8 cellular contexts compared by ENCODE assay signal in genomic region chr16:3059041-3059722, GRCh38. TPM values are rescaled to one million over a fixed set of nuclear protein-coding genes. Genes with fewer than 3 reads are reported as not detected.
DNase-seq lines count a peak whose midpoint lies in the region; ATAC-seq and TF ChIP-seq lines count a peak whose summit lies in the region.

No MANE protein-coding gene starts in this region.

- peak overlapping the region; percentile 23 to 89 for H3K4me3 ChIP-seq in CD4-positive, alpha-beta memory T cell (ENCODE audit: low read length in 2 of 2)
- H3K4me3 ChIP-seq in esophagus squamous epithelium, result peak overlapping the region; percentile 58 to 90 (median 82)

- H3K4me1 Mint-ChIP-seq in CD4-positive, alpha-beta memory T cell, result peaks cover 36 to 74% (median 58%) of the 10 kb centered on the region in 4 donors
- H3K4me1 Mint-ChIP-seq in naive B cell, result peaks cover 18 to 31% (median 24%) of the 10 kb centered on the region in 3 donors
- peaks cover 66% of the 10 kb centered on the region for H3K4me1 Mint-ChIP-seq in stimulated activated effector memory CD8-positive, alpha-beta T cell treated with anti-CD3 and anti-CD28 coated beads, Interleukin-12 subunit alpha, Interleukin-12 subunit beta, amount 100 ng/mL, for 72 hours

- no peaks in the 10 kb centered on the region for H3K36me3 ChIP-seq in CD4-positive, alpha-beta memory T cell (ENCODE audit: insufficient read depth, low read length)
- H3K36me3 ChIP-seq in esophagus squamous epithelium, result no peaks in the 10 kb centered on the region

- peak overlapping the region; percentile 89 to 95 (median 92) for H3K27ac Mint-ChIP-seq in CD4-positive, alpha-beta memory T cell
- H3K27ac Mint-ChIP-seq in naive B cell, result peak overlapping the region in 2 of 6 donors; percentile 84 to 95
- peak overlapping the region; percentile 90 for H3K27ac Mint-ChIP-seq in stimulated activated effector memory CD8-positive, alpha-beta T cell treated with anti-CD3 and anti-CD28 coated beads, Interleukin-12 subunit alpha, Interleukin-12 subunit beta, amount 100 ng/mL, for 72 hours

- POLR2A ChIA-PET in CD4-positive, alpha-beta memory T cell (lab: Charles Lee; ENCODE audit: partially characterized antibody), result interaction anchor here (0.7 to 6.7 kb wide), 29 partner anchors 8 to 450 kb away, joined by 3 to 129 read pairs (median 7); partner anchors contain the start of genes MMP25, ZNF174, ZNF213 and ZSCAN10

- WGBS in esophagus squamous epithelium, 2 donors, result 0% methylated on average over 1 to 3 of the region's 67 CpGs

- CTCF ChIA-PET in CD4-positive, alpha-beta memory T cell (lab: Charles Lee; ENCODE audit: partially characterized antibody), result interaction anchor here (0.7 to 13.3 kb wide), 30 partner anchors 9 to 204 kb away, joined by 3 to 362 read pairs (median 4); partner anchors contain the start of genes HCFC1R1, THOC6, ZNF213 and ZSCAN10

- peak overlapping the region; percentile 89 for H3K27ac ChIP-seq in CD4-positive, alpha-beta memory T cell (ENCODE audit: low read depth, low read length)
- H3K27ac ChIP-seq in esophagus squamous epithelium, result peak overlapping the region; percentile 78 to 84 (median 82)

- TF ChIP-seq POLR2A in esophagus squamous epithelium (IDR thresholded peaks at IDR 0.05), result peak in 1 of 4 donors; percentile 38

- no peaks in the 10 kb centered on the region for H3K9me3 ChIP-seq in CD4-positive, alpha-beta memory T cell (ENCODE audit: control insufficient read depth in 1 of 2, low read length in 2 of 2)
- no peaks in the 10 kb centered on the region for H3K9me3 ChIP-seq in esophagus squamous epithelium

- H3K4me1 ChIP-seq in CD4-positive, alpha-beta memory T cell (ENCODE audit: insufficient read depth, low read length), result peaks cover 79% of the 10 kb centered on the region
- H3K4me1 ChIP-seq in esophagus squamous epithelium, result peaks cover 16 to 28% (median 16%) of the 10 kb centered on the region in 3 donors

- ATAC-seq in HG03565 (IDR thresholded peaks at IDR 0.05; ENCODE audit: unreplicated experiment), result peak; percentile 86
- peak; percentile 91 to 92 for ATAC-seq in naive B cell (ENCODE audit: low read depth in 2 of 2)
- ATAC-seq in stimulated activated effector memory CD8-positive, alpha-beta T cell treated with anti-CD3 and anti-CD28 coated beads, Interleukin-12 subunit alpha, Interleukin-12 subunit beta, amount 100 ng/mL, for 72 hours, result peak; percentile 85

- H3K27me3 Mint-ChIP-seq in CD4-positive, alpha-beta memory T cell, result no peaks in the 10 kb centered on the region
- peaks cover 0 to 8% (median 0%) of the 10 kb centered on the region in 3 donors for H3K27me3 Mint-ChIP-seq in naive B cell

- peaks cover 4 to 18% of the 10 kb centered on the region in 2 donors for H3K36me3 Mint-ChIP-seq in CD4-positive, alpha-beta memory T cell
- no peaks in the 10 kb centered on the region for H3K36me3 Mint-ChIP-seq in naive B cell
- peaks cover 54% of the 10 kb centered on the region for H3K36me3 Mint-ChIP-seq in stimulated activated effector memory CD8-positive, alpha-beta T cell treated with anti-CD3 and anti-CD28 coated beads, Interleukin-12 subunit alpha, Interleukin-12 subunit beta, amount 100 ng/mL, for 72 hours

- peak; percentile 87 to 100 (median 98) for TF ChIP-seq CTCF in esophagus squamous epithelium (IDR thresholded peaks at IDR 0.05)

- H3K4me3 Mint-ChIP-seq in CD4-positive, alpha-beta memory T cell, result peak overlapping the region; percentile 90 to 95 (median 94)
- H3K4me3 Mint-ChIP-seq in naive B cell, result peak overlapping the region; percentile 73 to 91 (median 88)
- H3K4me3 Mint-ChIP-seq in stimulated activated effector memory CD8-positive, alpha-beta T cell treated with anti-CD3 and anti-CD28 coated beads, Interleukin-12 subunit alpha, Interleukin-12 subunit beta, amount 100 ng/mL, for 72 hours, result peak overlapping the region; percentile 77

- peak; percentile 76 to 90 (median 85) for DNase-seq in CD4-positive, alpha-beta memory T cell
- DNase-seq in GM19240 (ENCODE audit: insufficient read length, low spot score) (peak; percentile 91), OCI-M1 (lab: John Stamatoyannopoulos, UW) (peak; percentile 94), esophagus squamous epithelium (lab: John Stamatoyannopoulos, UW) (no peak), naive B cell (peak; percentile 86)
- DNase-seq in activated T-cell treated with anti-CD3 and anti-CD28 coated beads, Interleukin-2, amount 50 U/mL, for 48 hours, result peak; percentile 94 to 95
- peak; percentile 96 to 97 for DNase-seq in stimulated activated effector memory CD8-positive, alpha-beta T cell treated with anti-CD3 and anti-CD28 coated beads, Interleukin-12 subunit alpha, Interleukin-12 subunit beta, amount 100 ng/mL, for 72 hours (ENCODE audit: low spot score in 2 of 2)

- intact Hi-C loops in CD4-positive, alpha-beta memory T cell (cut with micrococcal nuclease), result loop anchor here (1.0 to 2.0 kb wide), 7 partner anchors 16 to 107 kb away; no protein-coding TSS in a partner anchor
- intact Hi-C loops in esophagus squamous epithelium (cut with DNase I), result loop anchor here (5.0 kb wide), 1 partner anchor 68 kb away; no protein-coding TSS in a partner anchor

- H3K9me3 Mint-ChIP-seq in CD4-positive, alpha-beta memory T cell, result no peaks in the 10 kb centered on the region
- no peaks in the 10 kb centered on the region for H3K9me3 Mint-ChIP-seq in naive B cell
- no peaks in the 10 kb centered on the region for H3K9me3 Mint-ChIP-seq in stimulated activated effector memory CD8-positive, alpha-beta T cell treated with anti-CD3 and anti-CD28 coated beads, Interleukin-12 subunit alpha, Interleukin-12 subunit beta, amount 100 ng/mL, for 72 hours

- H3K27me3 ChIP-seq in CD4-positive, alpha-beta memory T cell (ENCODE audit: insufficient read depth, low read length), result no peaks in the 10 kb centered on the region
- peaks cover 0 to 9% (median 0%) of the 10 kb centered on the region in 4 donors for H3K27me3 ChIP-seq in esophagus squamous epithelium

RNA-seq across cellular contexts. Expression of gene IL32, which starts 6.3 kb away (rescaled TPM):
- 100 to 1,000 TPM; 752 to 810 TPM for total RNA-seq in CD4-positive, alpha-beta memory T cell
- polyA plus RNA-seq in CD4-positive, alpha-beta memory T cell, result 1,000 to 10,000 TPM; 3,111 to 3,174 TPM
- 10 to 100 TPM in 3 of 4 donors, 1 to 10 TPM in 1; 4.6 to 31.7 (median 17.3) TPM for total RNA-seq in esophagus squamous epithelium
- 10 to 100 TPM in 2 of 6 donors, 1 to 10 TPM in 4; 3.0 to 15.0 (median 6.2) TPM for polyA plus RNA-seq in naive B cell (ENCODE audit: low read depth in 6 of 6)

RNA-seq across cellular contexts. Expression of gene MMP25, which starts 12.8 kb away (rescaled TPM):
- 1 to 10 TPM; 2.9 to 3.0 TPM for total RNA-seq in CD4-positive, alpha-beta memory T cell
- polyA plus RNA-seq in CD4-positive, alpha-beta memory T cell, result under 1 TPM; 0.52 to 0.91 TPM
- 1 to 10 TPM in 1 of 4 donors, under 1 TPM in 3; 0.19 to 1.4 (median 0.61) TPM for total RNA-seq in esophagus squamous epithelium
- polyA plus RNA-seq in naive B cell (ENCODE audit: low read depth in 6 of 6), result under 1 TPM in 2 of 6 donors, not detected in 4; 0.29 to 0.55 TPM

RNA-seq across cellular contexts. Expression of gene BICDL2, which starts 22.4 kb away (rescaled TPM):
- total RNA-seq in CD4-positive, alpha-beta memory T cell, result not detected
- polyA plus RNA-seq in CD4-positive, alpha-beta memory T cell, result not detected
- 100 to 1,000 TPM in 2 of 4 donors, 10 to 100 TPM in 2; 54.9 to 204 (median 96.4) TPM for total RNA-seq in esophagus squamous epithelium
- polyA plus RNA-seq in naive B cell (ENCODE audit: low read depth in 6 of 6), result not detected

RNA-seq across cellular contexts. Expression of gene THOC6, which starts 35.3 kb away (rescaled TPM):
- total RNA-seq in CD4-positive, alpha-beta memory T cell, result 10 to 100 TPM; 18.4 to 22.5 TPM
- 10 to 100 TPM; 41.4 to 48.8 TPM for polyA plus RNA-seq in CD4-positive, alpha-beta memory T cell
- total RNA-seq in esophagus squamous epithelium, result 10 to 100 TPM; 17.4 to 27.9 (median 25.8) TPM
- 10 to 100 TPM; 35.7 to 75.7 (median 48.3) TPM for polyA plus RNA-seq in naive B cell (ENCODE audit: low read depth in 6 of 6)

RNA-seq across cellular contexts. Expression of gene HCFC1R1, which starts 35.4 kb away (rescaled TPM):
- 10 to 100 TPM; 16.0 to 18.0 TPM for total RNA-seq in CD4-positive, alpha-beta memory T cell
- 10 to 100 TPM; 18.5 to 23.8 TPM for polyA plus RNA-seq in CD4-positive, alpha-beta memory T cell
- total RNA-seq in esophagus squamous epithelium, result 10 to 100 TPM; 17.9 to 32.4 (median 18.4) TPM
- 10 to 100 TPM in 5 of 6 donors, 1 to 10 TPM in 1; 7.6 to 21.4 (median 15.4) TPM for polyA plus RNA-seq in naive B cell (ENCODE audit: low read depth in 6 of 6)

Comparison
In these comparisons a context has a peak if more than half of its experiments do, and no peak if none do; other contexts are left out.
1. RNA of gene IL32, which starts 6.3 kb away (total RNA-seq): 752 to 810 TPM in CD4-positive, alpha-beta memory T cell; 4.6 to 31.7 TPM in esophagus squamous epithelium; every median in the first group is over 10 times any median in the second.
2. RNA of gene BICDL2, which starts 22.4 kb away (total RNA-seq): 54.9 to 204 TPM in esophagus squamous epithelium; not detected in CD4-positive, alpha-beta memory T cell; every median in the first group is over 10 times any median in the second.
3. Peak in every context shown above with its lines, with median percentiles within 50 percentile points of each other: H3K4me3 Mint-ChIP-seq and ATAC-seq.